3 cellular contexts compared by ENCODE assay signal in genomic region chr1:47265529-47265928, GRCh38. TPM values are rescaled to one million over a fixed set of nuclear protein-coding genes. Genes with fewer than 3 reads are reported as not detected.
"Had no signal": no experiment of that assay in that cellular context is flagged by ENCODE, and none has a peak within 500 bp of the region (broad histone marks: within the 10 kb centered on the region; RNA-seq: fewer than 3 reads in every experiment).

No MANE protein-coding gene starts in this region.

RNA-seq across cellular contexts. Expression of gene TAL1, which starts 33.5 kb away (rescaled TPM):
- total RNA-seq: GM23248, HepG2, HFFc6 had no signal
- polyA plus RNA-seq: GM23248 had no signal
